In the genomic region with DNA sequence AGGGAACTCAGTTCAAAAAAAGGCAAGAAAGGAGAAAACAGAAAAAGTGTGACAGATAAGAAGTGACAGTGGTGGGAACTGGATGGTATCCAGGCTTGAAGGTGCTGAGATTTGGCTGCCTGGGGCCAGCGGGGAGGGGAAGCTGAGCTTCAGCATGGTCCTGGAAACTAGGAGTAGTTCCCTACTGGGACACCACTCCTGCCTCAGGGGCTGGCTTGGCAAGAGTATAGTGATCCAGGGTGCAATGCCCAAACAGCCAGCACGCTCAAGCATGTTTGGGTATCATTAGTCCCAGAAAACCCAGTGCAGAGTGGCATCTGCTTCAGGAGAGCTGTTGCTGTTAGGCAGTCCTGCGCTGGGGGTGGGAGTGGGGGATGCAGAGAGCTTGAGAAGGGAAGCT, we compare ENCODE assay signal across 23 cellular contexts.
"Had no signal": no experiment of that assay in that cellular context is flagged by ENCODE, and none has a peak within 500 bp of the region (broad histone marks: within the 10 kb centered on the region; RNA-seq: fewer than 3 reads in every experiment).

No MANE protein-coding gene starts in this region.

- DNase-seq: activated CD4-positive, alpha-beta memory T cell treated with anti-CD3 and anti-CD28 coated beads, Interleukin-2, amount 10 ng/mL, durations not matched to agents 7 days and 5 days; activated CD4-positive, alpha-beta T cell treated with anti-CD3 and anti-CD28 coated beads, Interleukin-2, amount 10 ng/mL, durations not matched to agents 24 days and 14 days; activated CD8-positive, alpha-beta memory T cell treated with anti-CD3 and anti-CD28 coated beads, Interleukin-2, amount 10 ng/mL, durations not matched to agents 7 days and 5 days; activated effector memory CD4-positive, alpha-beta T cell treated with anti-CD3 and anti-CD28 coated beads, Interleukin-2, amount 50 U/mL, for 16 hours; activated naive CD4-positive, alpha-beta T cell treated with anti-CD3 and anti-CD28 coated beads, Interleukin-2, amount 50 U/mL, for 16 hours; activated naive CD8-positive, alpha-beta T cell treated with anti-CD3 and anti-CD28 coated beads, Interleukin-2, amount 50 U/mL, for 24 hours; activated T-cell treated with anti-CD3 and anti-CD28 coated beads for 4 hours; body of pancreas; cortex of kidney; lower lobe of right lung; naive thymus-derived CD4-positive, alpha-beta T cell; retina; sigmoid colon; stimulated activated CD4-positive, alpha-beta T cell treated with anti-CD3 and anti-CD28 coated beads, Interleukin-15, amount 100 ng/mL, for 24 hours; stimulated activated CD8-positive, alpha-beta memory T cell treated with anti-CD3 and anti-CD28 coated beads, Interleukin-4, amount 100 ng/mL, for 48 hours; stimulated activated naive B cell treated with anti-CD40 and anti-IgM and Interleukin-4, amounts not matched to agents 10 μg/mL and 1 μg/mL and 100 μg/mL, for 72 hours; upper lobe of left lung had no signal

- H3K36me3 Mint-ChIP-seq: activated CD8-positive, alpha-beta memory T cell treated with anti-CD3 and anti-CD28 coated beads, Interleukin-2, amount 10 ng/mL, durations not matched to agents 7 days and 5 days had no signal

- H3K27me3 ChIP-seq: body of pancreas, cardiac muscle cell, sigmoid colon, upper lobe of left lung had no signal

- H3K4me3 Mint-ChIP-seq: activated CD4-positive, alpha-beta memory T cell treated with anti-CD3 and anti-CD28 coated beads, Interleukin-2, amount 10 ng/mL, durations not matched to agents 7 days and 5 days; activated CD4-positive, alpha-beta T cell treated with anti-CD3 and anti-CD28 coated beads, Interleukin-2, amount 10 ng/mL, durations not matched to agents 24 days and 14 days; activated CD8-positive, alpha-beta memory T cell treated with anti-CD3 and anti-CD28 coated beads, Interleukin-2, amount 10 ng/mL, durations not matched to agents 7 days and 5 days; activated naive CD8-positive, alpha-beta T cell treated with anti-CD3 and anti-CD28 coated beads, Interleukin-2, amount 50 U/mL, for 24 hours; naive thymus-derived CD4-positive, alpha-beta T cell; stimulated activated naive B cell treated with anti-CD40 and anti-IgM and Interleukin-4, amounts not matched to agents 10 μg/mL and 1 μg/mL and 100 μg/mL, for 72 hours had no signal

- H3K4me1 ChIP-seq: body of pancreas, lower lobe of right lung, sigmoid colon, upper lobe of left lung had no signal

- H3K9me3 ChIP-seq: body of pancreas, lower lobe of right lung, sigmoid colon, thoracic aorta, upper lobe of left lung had no signal

- H3K27ac ChIP-seq: body of pancreas, cardiac muscle cell, lower lobe of right lung, sigmoid colon, thoracic aorta, upper lobe of left lung had no signal

- H3K27ac Mint-ChIP-seq: activated CD4-positive, alpha-beta memory T cell treated with anti-CD3 and anti-CD28 coated beads, Interleukin-2, amount 10 ng/mL, durations not matched to agents 7 days and 5 days; activated CD4-positive, alpha-beta T cell treated with anti-CD3 and anti-CD28 coated beads, Interleukin-2, amount 10 ng/mL, durations not matched to agents 24 days and 14 days; activated CD8-positive, alpha-beta memory T cell treated with anti-CD3 and anti-CD28 coated beads, Interleukin-2, amount 10 ng/mL, durations not matched to agents 7 days and 5 days; activated naive CD8-positive, alpha-beta T cell treated with anti-CD3 and anti-CD28 coated beads, Interleukin-2, amount 50 U/mL, for 24 hours; naive thymus-derived CD4-positive, alpha-beta T cell; progenitor cell of endocrine pancreas; stimulated activated naive B cell treated with anti-CD40 and anti-IgM and Interleukin-4, amounts not matched to agents 10 μg/mL and 1 μg/mL and 100 μg/mL, for 72 hours had no signal

- H3K27me3 Mint-ChIP-seq: activated CD4-positive, alpha-beta memory T cell treated with anti-CD3 and anti-CD28 coated beads, Interleukin-2, amount 10 ng/mL, durations not matched to agents 7 days and 5 days; stimulated activated naive B cell treated with anti-CD40 and anti-IgM and Interleukin-4, amounts not matched to agents 10 μg/mL and 1 μg/mL and 100 μg/mL, for 72 hours had no signal

- ATAC-seq: activated CD4-positive, CD25-positive, alpha-beta regulatory T cell treated with anti-CD3 and anti-CD28 coated beads, Interleukin-2, amount 50 U/mL, for 24 hours; activated CD8-positive, alpha-beta memory T cell treated with anti-CD3 and anti-CD28 coated beads, Interleukin-2, amount 10 ng/mL, durations not matched to agents 7 days and 5 days; activated naive CD8-positive, alpha-beta T cell treated with anti-CD3 and anti-CD28 coated beads, Interleukin-2, amount 50 U/mL, for 24 hours; body of pancreas; left lobe of liver; lower lobe of right lung; naive thymus-derived CD4-positive, alpha-beta T cell; stimulated activated naive B cell treated with anti-CD40 and anti-IgM and Interleukin-4, amounts not matched to agents 10 μg/mL and 1 μg/mL and 100 μg/mL, for 72 hours had no signal

- H3K4me1 Mint-ChIP-seq: activated CD4-positive, alpha-beta memory T cell treated with anti-CD3 and anti-CD28 coated beads, Interleukin-2, amount 10 ng/mL, durations not matched to agents 7 days and 5 days; activated CD4-positive, alpha-beta T cell treated with anti-CD3 and anti-CD28 coated beads, Interleukin-2, amount 10 ng/mL, durations not matched to agents 24 days and 14 days; activated CD8-positive, alpha-beta memory T cell treated with anti-CD3 and anti-CD28 coated beads, Interleukin-2, amount 10 ng/mL, durations not matched to agents 7 days and 5 days; activated naive CD8-positive, alpha-beta T cell treated with anti-CD3 and anti-CD28 coated beads, Interleukin-2, amount 50 U/mL, for 24 hours; naive thymus-derived CD4-positive, alpha-beta T cell; stimulated activated naive B cell treated with anti-CD40 and anti-IgM and Interleukin-4, amounts not matched to agents 10 μg/mL and 1 μg/mL and 100 μg/mL, for 72 hours had no signal

- H3K9me3 Mint-ChIP-seq: activated CD4-positive, alpha-beta memory T cell treated with anti-CD3 and anti-CD28 coated beads, Interleukin-2, amount 10 ng/mL, durations not matched to agents 7 days and 5 days; activated naive CD8-positive, alpha-beta T cell treated with anti-CD3 and anti-CD28 coated beads, Interleukin-2, amount 50 U/mL, for 24 hours had no signal

- H3K4me3 ChIP-seq: body of pancreas, cardiac muscle cell, lower lobe of right lung, sigmoid colon, smooth muscle cell, thoracic aorta, upper lobe of left lung had no signal

- H3K4me2 ChIP-seq: smooth muscle cell had no signal

- H3K36me3 ChIP-seq: cardiac muscle cell, lower lobe of right lung, sigmoid colon, thoracic aorta, upper lobe of left lung had no signal
